In genomic region chr3:78972617-78973301, GRCh38 we compare ENCODE assay signal across 1 cellular context.
TF ChIP-seq lines count a peak whose summit lies in the region.

No MANE protein-coding gene starts in this region.

TF ChIP-seq in WTC11, 78 proteins besides CTCF, POLR2A, EP300 and RAD21 (continued from another document):
- no peak for TF ChIP-seq PRDM15 (CRISPR knock-in tag; IDR thresholded peaks at IDR 0.05)
- no peak for TF ChIP-seq ZNF263 (CRISPR knock-in tag; IDR thresholded peaks at IDR 0.05; ENCODE audit: low read depth)
- TF ChIP-seq ZNF416 (CRISPR knock-in tag; IDR thresholded peaks at IDR 0.05), result no peak
- no peak for TF ChIP-seq ZNF281 (CRISPR knock-in tag; IDR thresholded peaks at IDR 0.05)
- no peak for TF ChIP-seq NR1H2 (CRISPR knock-in tag; IDR thresholded peaks at IDR 0.05)
- no peak for TF ChIP-seq IRF1 (CRISPR knock-in tag; IDR thresholded peaks at IDR 0.05)
- no peak for TF ChIP-seq OVOL2 (CRISPR knock-in tag; IDR thresholded peaks at IDR 0.05; ENCODE audit: borderline replicate concordance)
- no peak for TF ChIP-seq HMGXB4 (CRISPR knock-in tag; IDR thresholded peaks at IDR 0.05)
- no peak for TF ChIP-seq GRHL2 (CRISPR knock-in tag; IDR thresholded peaks at IDR 0.05; ENCODE audit: insufficient replicate concordance, severe bottlenecking)
- no peak for TF ChIP-seq ZNF317 (CRISPR knock-in tag; IDR thresholded peaks at IDR 0.05; ENCODE audit: borderline replicate concordance, low read depth)
- TF ChIP-seq ZNF219 (CRISPR knock-in tag; IDR thresholded peaks at IDR 0.05; ENCODE audit: borderline replicate concordance), result no peak
- no peak for TF ChIP-seq ZBTB43 (CRISPR knock-in tag; IDR thresholded peaks at IDR 0.05)
TF ChIP-seq in WTC11: peak in this region for 0.
